In genomic region chr17:38669520-38669919, GRCh38 we compare ENCODE assay signal across 19 cellular contexts.
"Had no signal": no experiment of that assay in that cellular context is flagged by ENCODE, and none has a peak within 500 bp of the region (broad histone marks: within the 10 kb centered on the region; RNA-seq: fewer than 3 reads in every experiment).

No MANE protein-coding gene starts in this region.

- H2AFZ ChIP-seq: hepatocyte had no signal

- H3K36me3 ChIP-seq: colonic mucosa, pancreas, right lobe of liver, tibial nerve had no signal

- H3K9me3 ChIP-seq: colonic mucosa, pancreas, psoas muscle, right lobe of liver, testis, tibial nerve had no signal

- H3K4me3 ChIP-seq: colonic mucosa, hepatocyte, pancreas, psoas muscle, right lobe of liver, testis, tibial nerve had no signal

- H3K9me3 Mint-ChIP-seq: endodermal cell; stimulated activated effector memory CD8-positive, alpha-beta T cell treated with anti-CD3 and anti-CD28 coated beads, Interleukin-12 subunit alpha, Interleukin-12 subunit beta, amount 100 ng/mL, for 72 hours; stimulated activated naive CD8-positive, alpha-beta T cell treated with anti-CD3 and anti-CD28 coated beads, Interleukin-15, Interleukin-2, amounts not matched to agents 100 ng/mL and 50 ng/mL, for 24 hours had no signal

- H3K27ac Mint-ChIP-seq: endodermal cell; stimulated activated effector memory CD8-positive, alpha-beta T cell treated with anti-CD3 and anti-CD28 coated beads, Interleukin-12 subunit alpha, Interleukin-12 subunit beta, amount 100 ng/mL, for 72 hours; stimulated activated naive CD8-positive, alpha-beta T cell treated with anti-CD3 and anti-CD28 coated beads, Interleukin-15, Interleukin-2, amounts not matched to agents 100 ng/mL and 50 ng/mL, for 24 hours had no signal

- ATAC-seq: pancreas; psoas muscle; right lobe of liver; stimulated activated effector memory CD8-positive, alpha-beta T cell treated with anti-CD3 and anti-CD28 coated beads, Interleukin-12 subunit alpha, Interleukin-12 subunit beta, amount 100 ng/mL, for 72 hours had no signal

- H3K4me3 Mint-ChIP-seq: endodermal cell; stimulated activated effector memory CD8-positive, alpha-beta T cell treated with anti-CD3 and anti-CD28 coated beads, Interleukin-12 subunit alpha, Interleukin-12 subunit beta, amount 100 ng/mL, for 72 hours had no signal

- H3K4me2 ChIP-seq: hepatocyte had no signal

- H3K27me3 ChIP-seq: pancreas, right lobe of liver, testis had no signal

- H3K27ac ChIP-seq: colonic mucosa, hepatocyte, pancreas, psoas muscle, right lobe of liver, testis, tibial nerve had no signal

- DNase-seq: colonic mucosa; effector CD4-positive, alpha-beta T cell; endodermal cell; foreskin melanocyte; head of caudate nucleus; kidney glomerular epithelial cell; mesendoderm; naive B cell; pancreas; psoas muscle; retina; right lobe of liver; stimulated activated CD4-positive, alpha-beta T cell treated with anti-CD3 and anti-CD28 coated beads, Interleukin-4, amount 100 ng/mL, for 1 hour; stimulated activated CD8-positive, alpha-beta memory T cell treated with anti-CD3 and anti-CD28 coated beads, Interleukin-4, amount 100 ng/mL, for 48 hours; testis had no signal

- H3K4me1 ChIP-seq: colonic mucosa had no signal
